Comparison of ENCODE assay signal across 21 cellular contexts in the genomic region with DNA sequence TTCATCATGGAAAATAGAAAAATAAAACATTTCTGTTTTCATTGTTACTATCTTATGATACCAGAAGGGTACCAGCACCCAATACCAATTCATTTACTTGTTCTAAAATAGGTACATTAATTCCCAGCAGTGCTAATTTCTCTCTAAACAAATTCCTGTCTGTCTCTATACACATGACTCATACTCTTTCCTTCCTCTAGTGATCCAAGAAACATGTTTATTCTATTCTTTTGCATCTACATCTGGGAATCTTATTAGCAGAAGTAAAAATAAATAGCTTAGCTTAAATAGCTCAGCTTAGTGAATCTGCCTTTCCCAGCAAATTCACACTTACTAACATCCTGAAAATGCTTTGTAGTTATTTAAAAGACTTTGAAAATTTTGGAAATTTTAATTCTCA.
DNase-seq lines count a peak whose midpoint lies in the region; ATAC-seq and TF ChIP-seq lines count a peak whose summit lies in the region.
"Had no signal": no experiment of that assay in that cellular context is flagged by ENCODE, and none has a peak within 500 bp of the region (broad histone marks: within the 10 kb centered on the region; RNA-seq: fewer than 3 reads in every experiment).

No MANE protein-coding gene starts in this region.

- ATAC-seq in HG02981 (IDR thresholded peaks at IDR 0.05; ENCODE audit: unreplicated experiment) (no peak), esophagus mucosa (no peak)
- ATAC-seq: activated CD4-positive, alpha-beta T cell treated with anti-CD3 and anti-CD28 coated beads for 36 hours; activated naive CD4-positive, alpha-beta T cell treated with anti-CD3 and anti-CD28 coated beads, Interleukin-2, amount 50 U/mL, for 72 hours; CD8-positive, alpha-beta T cell; left lung; upper lobe of right lung had no signal

- DNase-seq in COLO829 (ENCODE audit: low spot score): peak; percentile 42
- DNase-seq in HCEC 1CT: peak; percentile 64
- peak; percentile 53 for DNase-seq in choroid plexus epithelial cell (ENCODE audit: low read depth)
- no peak for DNase-seq in GM10266 (ENCODE audit: extremely low spot score)
- DNase-seq in activated CD4-positive, alpha-beta T cell treated with anti-CD3 and anti-CD28 coated beads, Interleukin-2, amount 50 U/mL, for 48 hours: no peak
- DNase-seq: activated CD4-positive, alpha-beta T cell treated with anti-CD3 and anti-CD28 coated beads for 36 hours; CD8-positive, alpha-beta T cell; DND-41; glutamatergic neuron; left lung; MM.1S; NCI-H146; NCI-H748 treated with DMSO at 0.1 percent for 48 hours; SHP77; T-helper 1 cell; upper lobe of right lung had no signal

- peaks cover 17% of the 10 kb centered on the region for H3K4me1 ChIP-seq in mesodermal cell (ENCODE audit: control insufficient read depth, insufficient read depth, low read length, poor library complexity, severe bottlenecking)
- H3K4me1 ChIP-seq: left lung, upper lobe of right lung had no signal

- peak overlapping the region; percentile 80 for H3K27ac ChIP-seq in mesodermal cell (ENCODE audit: low read depth, low read length, severe bottlenecking)
- H3K27ac ChIP-seq: HL-60, left lung, upper lobe of right lung had no signal

- TF ChIP-seq CTCF in choroid plexus epithelial cell (conservative IDR thresholded peaks at IDR 0.05; ENCODE audit: low read depth, low read length) (no peak), GM10266 (IDR thresholded peaks at IDR 0.05; ENCODE audit: control insufficient read depth, insufficient read depth, low read depth, missing control alignments) (no peak)

- H3K9me3 ChIP-seq in mesodermal cell (ENCODE audit: control insufficient read depth, low read length): no peaks in the 10 kb centered on the region
- H3K9me3 ChIP-seq: left lung, upper lobe of right lung had no signal

- H3K4me3 ChIP-seq in choroid plexus epithelial cell (ENCODE audit: low read depth, low read length): no peak overlapping the region
- H3K4me3 ChIP-seq in mesodermal cell (ENCODE audit: extremely low read depth, insufficient read depth, low read length, poor library complexity, severe bottlenecking): no peak overlapping the region
- H3K4me3 ChIP-seq: left lung, upper lobe of right lung had no signal

- H3K36me3 ChIP-seq in mesodermal cell (ENCODE audit: control insufficient read depth, insufficient read depth, low read length): no peaks in the 10 kb centered on the region
- H3K36me3 ChIP-seq: left lung, upper lobe of right lung had no signal

Comparison
In these comparisons a context has a peak if more than half of its experiments do, and no peak if none do; other contexts are left out.
1. DNase-seq: peak in COLO829 (single experiment), HCEC 1CT (single experiment) and choroid plexus epithelial cell (single experiment); none in GM10266 (single experiment) and activated CD4-positive, alpha-beta T cell treated with anti-CD3 and anti-CD28 coated beads, Interleukin-2, amount 50 U/mL, for 48 hours (0 of 2).